In genomic region chr10:44416021-44416758, GRCh38 we compare ENCODE assay signal across 18 cellular contexts. TPM values are rescaled to one million over a fixed set of nuclear protein-coding genes. Genes with fewer than 3 reads are reported as not detected.
DNase-seq lines count a peak whose midpoint lies in the region; ATAC-seq and TF ChIP-seq lines count a peak whose summit lies in the region.
"Had no signal": no experiment of that assay in that cellular context is flagged by ENCODE, and none has a peak within 500 bp of the region (broad histone marks: within the 10 kb centered on the region; RNA-seq: fewer than 3 reads in every experiment).

No MANE protein-coding gene starts in this region.

- no peaks in the 10 kb centered on the region for H4K20me1 ChIP-seq in osteoblast (ENCODE audit: insufficient read depth, low read length)

- H2AFZ ChIP-seq in osteoblast (ENCODE audit: low read length): peak overlapping the region; percentile 73
- H2AFZ ChIP-seq: hepatocyte, neural progenitor cell had no signal

- H3K9me3 ChIP-seq in ascending aorta: no peaks in the 10 kb centered on the region
- H3K9me3 ChIP-seq in gastroesophageal sphincter: peaks cover 0 to 22% (median 0%) of the 10 kb centered on the region in 3 donors
- H3K9me3 ChIP-seq in osteoblast (ENCODE audit: low read depth, low read length): peaks cover 4% of the 10 kb centered on the region
- H3K9me3 ChIP-seq in prostate gland: no peaks in the 10 kb centered on the region
- H3K9me3 ChIP-seq: HAP-1 had no signal

- TF ChIP-seq POLR2A in gastroesophageal sphincter (IDR thresholded peaks at IDR 0.05): no peak
- no peak for TF ChIP-seq POLR2A in prostate gland (IDR thresholded peaks at IDR 0.05)

- WGBS in gastroesophageal sphincter (ENCODE audit: low coverage in 1 of 2), 2 donors: 13 to 28% methylated on average over 5 to 6 of the region's 7 CpGs
- WGBS in prostate gland: 22% methylated on average over 7 of the region's 7 CpGs

- H3K27me3 ChIP-seq in ascending aorta (no peaks in the 10 kb centered on the region), gastroesophageal sphincter (no peaks in the 10 kb centered on the region), osteoblast (ENCODE audit: insufficient read depth, low read length) (peaks cover 9% of the 10 kb centered on the region), prostate gland (replicated peaks; ENCODE audit: insufficient read depth) (no peaks in the 10 kb centered on the region)
- H3K27me3 ChIP-seq: hepatocyte, neural progenitor cell had no signal

- no peak for TF ChIP-seq CTCF in ascending aorta (IDR thresholded peaks at IDR 0.05)
- TF ChIP-seq CTCF in gastroesophageal sphincter (IDR thresholded peaks at IDR 0.05): no peak
- no peak for TF ChIP-seq CTCF in osteoblast (IDR thresholded peaks at IDR 0.05; ENCODE audit: extremely low read depth, low read depth, low read length)
- no peak for TF ChIP-seq CTCF in prostate gland (IDR thresholded peaks at IDR 0.05)

- DNase-seq in CD1c-positive myeloid dendritic cell (ENCODE audit: extremely low spot score) (peak; percentile 6), ascending aorta (ENCODE audit: low spot score in 2 of 2) (peak in 1 of 2 donors; percentile 25), osteoblast (ENCODE audit: insufficient read length, low spot score, missing footprints) (peak; percentile 25), dermis blood vessel endothelial cell (no peak), prostate gland (ENCODE audit: low spot score) (no peak), NCI-H2227 (lab: John Stamatoyannopoulos, UW; ENCODE audit: unreplicated experiment) (no peak)
- DNase-seq: activated naive CD4-positive, alpha-beta T cell treated with anti-CD3 and anti-CD28 coated beads for 36 hours; central memory CD4-positive, alpha-beta T cell; DMS153; NCI-H526; stimulated activated naive CD4-positive, alpha-beta T cell treated with Interleukin-2 at 50 U/mL for 16 hours had no signal

- TF ChIP-seq EP300 in gastroesophageal sphincter (IDR thresholded peaks at IDR 0.05): no peak

- H3K4me3 ChIP-seq in ascending aorta: no peak overlapping the region
- no peak overlapping the region for H3K4me3 ChIP-seq in gastroesophageal sphincter
- peak overlapping the region; percentile 29 for H3K4me3 ChIP-seq in osteoblast (ENCODE audit: insufficient read depth, low read length)
- no peak overlapping the region for H3K4me3 ChIP-seq in prostate gland
- H3K4me3 ChIP-seq: HAP-1, hepatocyte, K562, neural progenitor cell had no signal

- H3K4me2 ChIP-seq in osteoblast (ENCODE audit: insufficient read depth, low read length): peak overlapping the region; percentile 40
- H3K4me2 ChIP-seq: hepatocyte, neural progenitor cell had no signal

- ATAC-seq in gastroesophageal sphincter: no peak
- ATAC-seq in GM21723 (IDR thresholded peaks at IDR 0.05; ENCODE audit: unreplicated experiment): no peak
- ATAC-seq: K562, WTC11 had no signal

- H3K36me3 ChIP-seq in ascending aorta (no peaks in the 10 kb centered on the region), gastroesophageal sphincter (no peaks in the 10 kb centered on the region), osteoblast (ENCODE audit: insufficient read depth, low read length) (no peaks in the 10 kb centered on the region), prostate gland (no peaks in the 10 kb centered on the region)
- H3K36me3 ChIP-seq: HAP-1, neural progenitor cell had no signal

- H3K27ac ChIP-seq in ascending aorta (peak overlapping the region; percentile 1 to 23), gastroesophageal sphincter (peak overlapping the region in 3 of 4 donors; percentile 10 to 37 (median 23)), osteoblast (ENCODE audit: low read depth, low read length) (no peak overlapping the region), prostate gland (no peak overlapping the region)
- H3K27ac ChIP-seq: hepatocyte, neural progenitor cell had no signal

- intact Hi-C loops in ascending aorta (cut with DNase I) (no loop called here), prostate gland (cut with DNase I) (no loop called here)

- no peaks in the 10 kb centered on the region for H3K79me2 ChIP-seq in osteoblast (ENCODE audit: insufficient read depth, low read length)
- H3K79me2 ChIP-seq: hepatocyte had no signal

- peaks cover 0 to 3% of the 10 kb centered on the region in 2 donors for H3K4me1 ChIP-seq in ascending aorta
- peaks cover 0 to 10% (median 3%) of the 10 kb centered on the region in 3 donors for H3K4me1 ChIP-seq in gastroesophageal sphincter
- peaks cover 7% of the 10 kb centered on the region for H3K4me1 ChIP-seq in osteoblast (ENCODE audit: insufficient read depth, low read length)
- H3K4me1 ChIP-seq in prostate gland (replicated peaks): no peaks in the 10 kb centered on the region
- H3K4me1 ChIP-seq: HAP-1, neural progenitor cell had no signal

RNA-seq across cellular contexts. Expression of gene CXCL12, which starts 31.3 kb away (rescaled TPM):
- total RNA-seq in ascending aorta (288 TPM), gastroesophageal sphincter (10 to 100 TPM; 44.7 to 81.2 (median 56.9) TPM), osteoblast (288 and 358 TPM in 2 replicates), dermis blood vessel endothelial cell (2.9 and 5.1 TPM in 2 replicates), prostate gland (10 to 100 TPM in 1 of 2 donors, 1 to 10 TPM in 1; 6.9 to 19.6 TPM)
- total RNA-seq: activated naive CD4-positive, alpha-beta T cell treated with anti-CD3 and anti-CD28 coated beads for 36 hours had no signal

Comparison
In these comparisons a context has a peak if more than half of its experiments do, and no peak if none do; other contexts are left out.
1. DNase-seq: peak in CD1c-positive myeloid dendritic cell (single experiment) and osteoblast (single experiment); none in dermis blood vessel endothelial cell (single experiment), prostate gland (single experiment) and NCI-H2227 (single experiment).
2. H3K27ac ChIP-seq: peak in ascending aorta (2 of 2) and gastroesophageal sphincter (3 of 4); none in osteoblast (single experiment) and prostate gland (0 of 2).